Comparison of ENCODE assay signal across 10 cellular contexts in the genomic region with DNA sequence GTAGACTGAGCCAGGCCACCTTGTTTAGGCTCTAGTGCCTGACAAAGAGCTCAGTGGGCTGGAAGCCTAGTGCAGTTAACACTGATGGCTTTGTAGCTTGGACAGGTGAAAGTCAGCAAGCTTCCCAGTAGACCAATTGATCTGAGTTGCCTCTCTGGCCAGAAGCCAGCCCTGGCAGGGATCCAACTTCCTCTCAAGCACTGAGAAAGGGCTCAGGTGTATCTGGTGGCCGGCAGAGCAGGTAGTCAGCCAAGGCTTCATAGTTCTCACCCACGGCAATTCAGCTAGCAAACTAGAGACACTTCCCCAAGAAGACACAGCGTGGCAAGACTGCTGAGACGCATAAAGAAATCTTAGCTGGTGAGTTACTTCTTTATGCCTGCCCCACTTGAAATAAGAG. TPM values are rescaled to one million over a fixed set of nuclear protein-coding genes. Genes with fewer than 3 reads are reported as not detected.
DNase-seq lines count a peak whose midpoint lies in the region; ATAC-seq and TF ChIP-seq lines count a peak whose summit lies in the region.
"Had no signal": no experiment of that assay in that cellular context is flagged by ENCODE, and none has a peak within 500 bp of the region (broad histone marks: within the 10 kb centered on the region; RNA-seq: fewer than 3 reads in every experiment).

No MANE protein-coding gene starts in this region.

- no peaks in the 10 kb centered on the region for H3K27me3 ChIP-seq in upper lobe of right lung
- H3K27me3 ChIP-seq: ascending aorta had no signal

- DNase-seq in activated CD8-positive, alpha-beta memory T cell treated with anti-CD3 and anti-CD28 coated beads, Interleukin-2, amount 50 U/mL, for 48 hours, result peak; percentile 47
- no peak for DNase-seq in activated CD8-positive, alpha-beta memory T cell treated with anti-CD3 and anti-CD28 coated beads, Interleukin-2, amount 50 U/mL, for 4 hours
- DNase-seq in NCI-H510A (lab: John Stamatoyannopoulos, UW) (peak; percentile 84), epithelial cell of esophagus (ENCODE audit: low read depth) (peak; percentile 77), upper lobe of right lung (peak; percentile 85), T-helper 1 cell (no peak)
- DNase-seq: stimulated activated CD4-positive, alpha-beta T cell treated with anti-CD3 and anti-CD28 coated beads, Interleukin-4, amount 100 ng/mL, for 1 hour had no signal

- H3K4me1 ChIP-seq in upper lobe of right lung, result no peaks in the 10 kb centered on the region

- H3K36me3 ChIP-seq in upper lobe of right lung, result no peaks in the 10 kb centered on the region
- H3K36me3 ChIP-seq: ascending aorta had no signal

- intact Hi-C loops in upper lobe of right lung (cut with DNase I), result no loop called here

- no peaks in the 10 kb centered on the region for H3K9me3 ChIP-seq in upper lobe of right lung
- H3K9me3 ChIP-seq: ascending aorta had no signal

- TF ChIP-seq CTCF in epithelial cell of esophagus (IDR thresholded peaks at IDR 0.05; ENCODE audit: insufficient read depth, low read depth, low read length, missing control alignments) (no peak), upper lobe of right lung (IDR thresholded peaks at IDR 0.05) (no peak)

- H3K4me3 ChIP-seq in epithelial cell of esophagus (ENCODE audit: low read length) (no peak overlapping the region), upper lobe of right lung (no peak overlapping the region)
- H3K4me3 ChIP-seq: ascending aorta had no signal

- ATAC-seq in upper lobe of right lung (peak; percentile 28), HG02938 (IDR thresholded peaks at IDR 0.05; ENCODE audit: unreplicated experiment) (no peak), HG03457 (IDR thresholded peaks at IDR 0.05; ENCODE audit: unreplicated experiment) (no peak)

- H3K27ac ChIP-seq in upper lobe of right lung, result no peak overlapping the region
- H3K27ac ChIP-seq: ascending aorta had no signal

RNA-seq across cellular contexts. Expression of gene CA12, which starts 8.3 kb away (rescaled TPM):
- 6.7 TPM for total RNA-seq in upper lobe of right lung

Comparison
In these comparisons a context has a peak if more than half of its experiments do, and no peak if none do; other contexts are left out.
1. DNase-seq: peak in activated CD8-positive, alpha-beta memory T cell treated with anti-CD3 and anti-CD28 coated beads, Interleukin-2, amount 50 U/mL, for 48 hours (single experiment), NCI-H510A (single experiment), epithelial cell of esophagus (single experiment) and upper lobe of right lung (single experiment); none in activated CD8-positive, alpha-beta memory T cell treated with anti-CD3 and anti-CD28 coated beads, Interleukin-2, amount 50 U/mL, for 4 hours (single experiment) and T-helper 1 cell (0 of 5).